15 cellular contexts compared by ENCODE assay signal in genomic region chr1:29166291-29166878, GRCh38. TPM values are rescaled to one million over a fixed set of nuclear protein-coding genes. Genes with fewer than 3 reads are reported as not detected.
DNase-seq lines count a peak whose midpoint lies in the region; ATAC-seq, FAIRE-seq and TF ChIP-seq lines count a peak whose summit lies in the region.
"Had no signal": no experiment of that assay in that cellular context is flagged by ENCODE, and none has a peak within 500 bp of the region (broad histone marks: within the 10 kb centered on the region; RNA-seq: fewer than 3 reads in every experiment).

No MANE protein-coding gene starts in this region.

- ATAC-seq in K562 (0 out of 3 replicates have a peak, but pooled peaks have one; percentile 4), HepG2 (peak; percentile 94), HG03097 (IDR thresholded peaks at IDR 0.05; ENCODE audit: low FRiP score, unreplicated experiment) (no peak)

- TF ChIP-seq CTCF in cardiac muscle cell (IDR thresholded peaks at IDR 0.05; ENCODE audit: low read depth, low read length) (no peak), left ventricle myocardium inferior (IDR thresholded peaks at IDR 0.05; ENCODE audit: borderline replicate concordance) (no peak), K562 (IDR thresholded peaks at IDR 0.05 in 2 of 3, conservative IDR thresholded peaks at IDR 0.05 in 1 of 3; ENCODE audit: insufficient read depth in 2 of 3, low read depth in 1 of 3, low read length in 3 of 3) (no peak), HepG2 (CRISPR knock-in tag; IDR thresholded peaks at IDR 0.05) (no peak)

- no peak for DNase-seq in cardiac muscle cell (ENCODE audit: low read depth in 1 of 2, low spot score in 1 of 2)
- no peak for DNase-seq in left ventricle myocardium inferior
- no peak for DNase-seq in K562 (ENCODE audit: extremely low read depth in 1 of 4, low spot score in 3 of 4)
- peak; percentile 49 for DNase-seq in HepG2 (ENCODE audit: low spot score)
- no peak for DNase-seq in NCI-H2029 treated with DMSO at 0.1 percent for 48 hours (lab: John Stamatoyannopoulos, UW)
- DNase-seq in AML-193 (lab: John Stamatoyannopoulos, UW) = no peak
- DNase-seq in SIG-M5 treated with dmso at 0.1 percent for 504 hours (lab: John Stamatoyannopoulos, UW; ENCODE audit: unreplicated experiment) = no peak
- DNase-seq: activated B cell treated with CpG ODN at 0.5 μM for 24 hours; activated naive CD4-positive, alpha-beta T cell; DMS79; esophagus squamous epithelium; islet precursor cell; NCI-H2081 had no signal

- H4K20me1 ChIP-seq in K562 (replicated peaks; ENCODE audit: control insufficient read depth, insufficient read depth, low read length) = peaks cover 36% of the 10 kb centered on the region
- H4K20me1 ChIP-seq in HepG2 (ENCODE audit: insufficient read depth, low read length) = peaks cover 46% of the 10 kb centered on the region

- FAIRE-seq in K562 (lab: Jason Lieb, UNC) (no peak), HepG2 (lab: Jason Lieb, UNC) (peak; percentile 74)

- H3K4me2 ChIP-seq in K562 (ENCODE audit: insufficient read depth, low read length) (no peak overlapping the region), HepG2 (ENCODE audit: low read depth, low read length) (peak overlapping the region; percentile 40)

- no peaks in the 10 kb centered on the region for H3K27me3 ChIP-seq in cardiac muscle cell
- H3K27me3 ChIP-seq in left ventricle myocardium inferior (ENCODE audit: low read depth) = no peaks in the 10 kb centered on the region
- no peaks in the 10 kb centered on the region for H3K27me3 ChIP-seq in K562 (ENCODE audit: control insufficient read depth in 2 of 2, insufficient read depth in 2 of 2, low read length in 2 of 2)
- H3K27me3 ChIP-seq in HepG2 (ENCODE audit: control insufficient read depth in 1 of 2, insufficient read depth in 2 of 2, low read length in 2 of 2) = no peaks in the 10 kb centered on the region
- H3K27me3 ChIP-seq: esophagus squamous epithelium had no signal

- no peak overlapping the region for H3K4me3 ChIP-seq in cardiac muscle cell
- no peak overlapping the region for H3K4me3 ChIP-seq in left ventricle myocardium inferior
- no peak overlapping the region for H3K4me3 ChIP-seq in K562
- no peak overlapping the region for H3K4me3 ChIP-seq in HepG2 (replicated peaks in 1 of 3; ENCODE audit: insufficient read depth in 1 of 3, low read depth in 2 of 3, low read length in 3 of 3)
- H3K4me3 ChIP-seq: esophagus squamous epithelium had no signal

- in situ Hi-C loops in K562 (cut with MboI) (no loop called here), HepG2 (cut with HindIII; ENCODE audit: extremely low pct_ligation_motif_present, low pct_unique_long_range_greater_than_20kb) (no loop called here)

- peaks cover 26% of the 10 kb centered on the region for H3K4me1 ChIP-seq in cardiac muscle cell (ENCODE audit: low read depth)
- peaks cover 83% of the 10 kb centered on the region for H3K4me1 ChIP-seq in left ventricle myocardium inferior
- peaks cover 0 to 4% of the 10 kb centered on the region in 2 experiments; a peak in 3 of 5 replicates for H3K4me1 ChIP-seq in K562 (replicated peaks in 1 of 2; ENCODE audit: control insufficient read depth in 2 of 2, insufficient read depth in 2 of 2, low read length in 2 of 2)
- H3K4me1 ChIP-seq in HepG2 (ENCODE audit: insufficient read depth, low read length) = peaks cover 52% of the 10 kb centered on the region

- no peaks in the 10 kb centered on the region for H3K9me1 ChIP-seq in K562 (ENCODE audit: control insufficient read depth, insufficient read depth, low read length)

- H3K9ac ChIP-seq in K562 (ENCODE audit: insufficient read depth in 1 of 2, low read depth in 2 of 2, low read length in 2 of 2) = no peak overlapping the region
- peak overlapping the region; percentile 21; the same call in 1 of the 2 replicates for H3K9ac ChIP-seq in HepG2 (ENCODE audit: insufficient read depth, low read depth, low read length)

- WGBS in K562 (ENCODE audit: insufficient coverage, low coverage, missing lambda C conversion rate) = 89% methylated on average over 9 of the region's 9 CpGs
- 35% methylated on average over 5 of the region's 9 CpGs for WGBS in HepG2 (ENCODE audit: low lambda C conversion rate)

- TF ChIP-seq RAD21 in K562 (CRISPR knock-in tag; conservative IDR thresholded peaks at IDR 0.05 in 1 of 2, IDR thresholded peaks at IDR 0.05 in 1 of 2) (no peak), HepG2 (CRISPR knock-in tag; IDR thresholded peaks at IDR 0.05) (no peak)

- H3K9me3 ChIP-seq in cardiac muscle cell (ENCODE audit: low read depth) (no peaks in the 10 kb centered on the region), left ventricle myocardium inferior (replicated peaks) (no peaks in the 10 kb centered on the region), K562 (replicated peaks; ENCODE audit: control insufficient read depth, insufficient read depth, low read depth, low read length) (no peaks in the 10 kb centered on the region), HepG2 (ENCODE audit: low read length) (no peaks in the 10 kb centered on the region)
- H3K9me3 ChIP-seq: esophagus squamous epithelium had no signal

- BruUV-seq in K562 (replicated peaks; lab: Mats Ljungman, UMichigan) (no TSS peak), HepG2 (replicated peaks; lab: Mats Ljungman, UMichigan) (no TSS peak)

- H3K79me2 ChIP-seq in K562 (ENCODE audit: control insufficient read depth, insufficient read depth, low read length) (peaks cover 99% of the 10 kb centered on the region), HepG2 (ENCODE audit: insufficient read depth, low read length) (peaks cover 94% of the 10 kb centered on the region)

- TF ChIP-seq POLR2A in K562 (conservative IDR thresholded peaks at IDR 0.05) (no peak), HepG2 (IDR thresholded peaks at IDR 0.05; ENCODE audit: insufficient read depth in 1 of 2, low read depth in 2 of 2, low read length in 2 of 2) (peak in 1 of 2 experiments; percentile 37; a peak in 1 of 4 replicates)

- CTCF ChIA-PET in K562 (lab: Yijun Ruan, JAX; ENCODE audit: low intra/inter-chr PET ratio) = no interaction called here
- CTCF ChIA-PET in HepG2 (lab: Yijun Ruan, JAX; ENCODE audit: low intra/inter-chr PET ratio, low total read pairs) = no interaction called here

- intact Hi-C loops in left ventricle myocardium inferior (cut with micrococcal nuclease) = no loop called here
- intact Hi-C loops in K562 (cut with micrococcal nuclease) = no loop called here
- intact Hi-C loops in HepG2 (cut with micrococcal nuclease; ENCODE audit: unreplicated experiment) = no loop called here

- TF ChIP-seq EP300 in K562 (IDR thresholded peaks at IDR 0.05; ENCODE audit: low read length) = no peak
- TF ChIP-seq EP300 in HepG2 (IDR thresholded peaks at IDR 0.05; ENCODE audit: low read depth in 2 of 2, low read length in 2 of 2) = no peak
- TF ChIP-seq EP300 in HepG2 (CRISPR knock-in tag; IDR thresholded peaks at IDR 0.05; ENCODE audit: borderline replicate concordance) = no peak

- H2AFZ ChIP-seq in K562 (ENCODE audit: low read depth, low read length) (no peak overlapping the region), HepG2 (ENCODE audit: low read length) (no peak overlapping the region)

- peak overlapping the region; percentile 43 for H3K27ac ChIP-seq in cardiac muscle cell
- H3K27ac ChIP-seq in left ventricle myocardium inferior (replicated peaks) = no peak overlapping the region
- no peak overlapping the region for H3K27ac ChIP-seq in K562 (ENCODE audit: extremely low read depth, low read depth, low read length)
- peak overlapping the region; percentile 69 for H3K27ac ChIP-seq in HepG2 (ENCODE audit: extremely low read length, insufficient read depth, low read length)
- H3K27ac ChIP-seq: esophagus squamous epithelium had no signal

- POLR2A ChIA-PET in K562 (lab: Yijun Ruan, JAX) (interaction anchor here (1.0 to 14.0 kb wide), 6 partner anchors 9 to 49 kb away, joined by 3 to 129 read pairs (median 4); partner anchors contain the start of gene SRSF4), HepG2 (lab: Yijun Ruan, JAX) (interaction anchor here (1.7 to 1.9 kb wide), 2 partner anchors 11 to 15 kb away, joined by 3 to 13 read pairs; partner anchors contain the start of gene SRSF4)

- H3K36me3 ChIP-seq in cardiac muscle cell = peaks cover 23% of the 10 kb centered on the region
- H3K36me3 ChIP-seq in left ventricle myocardium inferior = peaks cover 32% of the 10 kb centered on the region
- peaks cover 98% of the 10 kb centered on the region for H3K36me3 ChIP-seq in K562 (ENCODE audit: control insufficient read depth, insufficient read depth, low read length)
- peaks cover 16 to 72% of the 10 kb centered on the region in 2 experiments for H3K36me3 ChIP-seq in HepG2 (replicated peaks in 1 of 2; ENCODE audit: control insufficient read depth in 1 of 2, insufficient read depth in 2 of 2, low read length in 2 of 2)

RNA-seq across cellular contexts. Expression of gene SRSF4, which starts 15.3 kb away (rescaled TPM):
- total RNA-seq in cardiac muscle cell (46.4 and 92.6 TPM in 2 replicates), left ventricle myocardium inferior (51.1 TPM), K562 (2014; rRNA removed) (75.6 and 77.7 TPM in 2 replicates), K562 (2014; rRNA removed; fragmentation: Illumina TruSeq; extraction: Trizol) (68.4 and 70.8 TPM in 2 replicates), K562 (2015; rRNA removed; fragmentation: Illumina TruSeq; extraction: Trizol) (84.2 and 91.4 TPM in 2 replicates), K562 (2021) (93.1 and 93.2 TPM in 2 replicates), HepG2 (2016; rRNA removed; fragmentation: Illumina TruSeq; extraction: Trizol) (43.3 and 50.9 TPM in 2 replicates)
- polyA plus RNA-seq in cardiac muscle cell (72.3 and 113 TPM in 2 replicates), K562 (2011; rRNA removed) (69.6 and 82.0 TPM in 2 replicates), K562 (2014; fragmentation: Illumina TruSeq; extraction: Trizol) (116 and 132 TPM in 2 replicates), K562 (2014; fragmentation: Nextera tagmentation; extraction: Ambion mirVana) (10 to 100 TPM; 15.9 to 18.4 TPM), K562 (2014; rRNA removed) (119 and 128 TPM in 2 replicates), HepG2 (2011; rRNA removed) (37.7 and 39.5 TPM in 2 replicates)
- total RNA-seq in K562 (2011; cell fraction: chromatin; rRNA removed; ENCODE audit: low replicate concordance) = 110 and 300 TPM in 2 replicates
- 71.2 and 83.3 TPM in 2 replicates for total RNA-seq in K562 (2011; cell fraction: nucleolus; rRNA removed)
- total RNA-seq in K562 (2011; cell fraction: nucleoplasm; rRNA removed) = 149 and 200 TPM in 2 replicates
- 37.1 and 75.0 TPM in 2 replicates for polyA plus RNA-seq in K562 (2011; cell fraction: cytosol; rRNA removed)
- polyA plus RNA-seq in K562 (2011; cell fraction: nucleus; rRNA removed) = 90.7 and 117 TPM in 2 replicates
- polyA plus RNA-seq in K562 (2012) = 67.1 and 100 TPM in 2 replicates
- polyA minus RNA-seq in K562 (2011; rRNA and poly(A)+ RNA removed) = 82.9 and 102 TPM in 2 replicates
- polyA minus RNA-seq in K562 (2011; cell fraction: cytosol; rRNA and poly(A)+ RNA removed) = 30.6 and 39.6 TPM in 2 replicates
- 32.4 and 56.8 TPM in 2 replicates for polyA minus RNA-seq in K562 (2011; cell fraction: nucleus; rRNA and poly(A)+ RNA removed)
- total RNA-seq in HepG2 (2016; cell fraction: cytosol; rRNA removed; fragmentation: Illumina TruSeq; extraction: Trizol; ENCODE audit: low read depth) = 16.9 and 18.2 TPM in 2 replicates
- 37.8 and 52.5 TPM in 2 replicates for total RNA-seq in HepG2 (2016; cell fraction: insoluble cytoplasmic fraction; rRNA removed; fragmentation: Illumina TruSeq; extraction: Trizol)
- 21.7 and 23.1 TPM in 2 replicates for total RNA-seq in HepG2 (2016; cell fraction: membrane; rRNA removed; fragmentation: Illumina TruSeq; extraction: Trizol)
- 41.4 and 44.1 TPM in 2 replicates for total RNA-seq in HepG2 (2016; cell fraction: nucleus; rRNA removed; fragmentation: Illumina TruSeq; extraction: Trizol)
- polyA plus RNA-seq in HepG2 (2011; cell fraction: cytosol; rRNA removed) = 28.7 and 37.6 TPM in 2 replicates
- 63.6 and 88.4 TPM in 2 replicates for polyA plus RNA-seq in HepG2 (2011; cell fraction: nucleus; rRNA removed)
- 47.7 and 72.7 TPM in 2 replicates for polyA plus RNA-seq in HepG2 (2012)
- polyA plus RNA-seq in HepG2 (2016; cell fraction: cytosol; fragmentation: Illumina TruSeq; extraction: Trizol; ENCODE audit: low read depth) = 5.4 and 6.5 TPM in 2 replicates
- 69.2 and 77.8 TPM in 2 replicates for polyA plus RNA-seq in HepG2 (2016; cell fraction: insoluble cytoplasmic fraction; fragmentation: Illumina TruSeq; extraction: Trizol; ENCODE audit: low read depth)
- polyA plus RNA-seq in HepG2 (2016; cell fraction: membrane; fragmentation: Illumina TruSeq; extraction: Trizol; ENCODE audit: low read depth) = 13.8 and 15.1 TPM in 2 replicates
- polyA plus RNA-seq in HepG2 (2016; cell fraction: nucleus; fragmentation: Illumina TruSeq; extraction: Trizol; ENCODE audit: insufficient read depth, low read depth) = 159 and 173 TPM in 2 replicates
- polyA minus RNA-seq in HepG2 (2011; rRNA and poly(A)+ RNA removed; ENCODE audit: low replicate concordance) = 13.5 and 27.4 TPM in 2 replicates
- 14.2 and 17.5 TPM in 2 replicates for polyA minus RNA-seq in HepG2 (2011; cell fraction: cytosol; rRNA and poly(A)+ RNA removed)
- 56.5 and 56.9 TPM in 2 replicates for polyA minus RNA-seq in HepG2 (2011; cell fraction: nucleus; rRNA and poly(A)+ RNA removed)

RNA-seq across cellular contexts. Expression of gene TMEM200B, which starts 42.7 kb away (rescaled TPM):
- 17.6 and 37.6 TPM in 2 replicates for total RNA-seq in cardiac muscle cell
- 18.7 and 33.0 TPM in 2 replicates for polyA plus RNA-seq in cardiac muscle cell
- total RNA-seq in left ventricle myocardium inferior = 1.6 TPM
- 0.58 and 0.62 TPM in 2 replicates for total RNA-seq in K562 (2011; cell fraction: chromatin; rRNA removed; ENCODE audit: low replicate concordance)
- 0.26 and 0.33 TPM in 2 replicates for total RNA-seq in K562 (2011; cell fraction: nucleolus; rRNA removed)
- 0.59 and 0.61 TPM in 2 replicates for total RNA-seq in K562 (2011; cell fraction: nucleoplasm; rRNA removed)
- total RNA-seq in K562 (2014; rRNA removed) = not detected in 2 replicates
- total RNA-seq in K562 (2014; rRNA removed; fragmentation: Illumina TruSeq; extraction: Trizol) = 0.04 TPM in 1 of 2 replicates, not detected in the other
- 0.11 TPM in 1 of 2 replicates, not detected in the other for total RNA-seq in K562 (2015; rRNA removed; fragmentation: Illumina TruSeq; extraction: Trizol)
- total RNA-seq in K562 (2021) = 0.11 and 0.13 TPM in 2 replicates
- polyA plus RNA-seq in K562 (2011; rRNA removed) = 0.07 and 0.08 TPM in 2 replicates
- 0.04 and 0.09 TPM in 2 replicates for polyA plus RNA-seq in K562 (2011; cell fraction: cytosol; rRNA removed)
- polyA plus RNA-seq in K562 (2011; cell fraction: nucleus; rRNA removed) = 0.47 and 0.80 TPM in 2 replicates
- 0.10 and 0.13 TPM in 2 replicates for polyA plus RNA-seq in K562 (2012)
- polyA plus RNA-seq in K562 (2014; fragmentation: Illumina TruSeq; extraction: Trizol) = 0.06 and 0.10 TPM in 2 replicates
- under 1 TPM; 0.30 to 0.35 TPM for polyA plus RNA-seq in K562 (2014; fragmentation: Nextera tagmentation; extraction: Ambion mirVana)
- 0.09 and 0.13 TPM in 2 replicates for polyA plus RNA-seq in K562 (2014; rRNA removed)
- 0.18 and 0.24 TPM in 2 replicates for polyA minus RNA-seq in K562 (2011; rRNA and poly(A)+ RNA removed)
- polyA minus RNA-seq in K562 (2011; cell fraction: cytosol; rRNA and poly(A)+ RNA removed) = not detected in 2 replicates
- polyA minus RNA-seq in K562 (2011; cell fraction: nucleus; rRNA and poly(A)+ RNA removed) = 0.11 and 0.13 TPM in 2 replicates
- 0.72 and 1.1 TPM in 2 replicates for total RNA-seq in HepG2 (2016; rRNA removed; fragmentation: Illumina TruSeq; extraction: Trizol)
- total RNA-seq in HepG2 (2016; cell fraction: cytosol; rRNA removed; fragmentation: Illumina TruSeq; extraction: Trizol; ENCODE audit: low read depth) = 0.18 and 0.20 TPM in 2 replicates
- total RNA-seq in HepG2 (2016; cell fraction: insoluble cytoplasmic fraction; rRNA removed; fragmentation: Illumina TruSeq; extraction: Trizol) = 0.48 and 1.0 TPM in 2 replicates
- 0.59 and 0.96 TPM in 2 replicates for total RNA-seq in HepG2 (2016; cell fraction: membrane; rRNA removed; fragmentation: Illumina TruSeq; extraction: Trizol)
- 0.66 and 1.2 TPM in 2 replicates for total RNA-seq in HepG2 (2016; cell fraction: nucleus; rRNA removed; fragmentation: Illumina TruSeq; extraction: Trizol)
- 1.1 and 1.4 TPM in 2 replicates for polyA plus RNA-seq in HepG2 (2011; rRNA removed)
- 0.88 and 1.1 TPM in 2 replicates for polyA plus RNA-seq in HepG2 (2011; cell fraction: cytosol; rRNA removed)
- 1.6 and 1.7 TPM in 2 replicates for polyA plus RNA-seq in HepG2 (2011; cell fraction: nucleus; rRNA removed)
- 0.44 and 1.1 TPM in 2 replicates for polyA plus RNA-seq in HepG2 (2012)
- 0.28 and 0.41 TPM in 2 replicates for polyA plus RNA-seq in HepG2 (2016; cell fraction: cytosol; fragmentation: Illumina TruSeq; extraction: Trizol; ENCODE audit: low read depth)
- 0.66 and 0.93 TPM in 2 replicates for polyA plus RNA-seq in HepG2 (2016; cell fraction: insoluble cytoplasmic fraction; fragmentation: Illumina TruSeq; extraction: Trizol; ENCODE audit: low read depth)
- 0.68 and 0.86 TPM in 2 replicates for polyA plus RNA-seq in HepG2 (2016; cell fraction: membrane; fragmentation: Illumina TruSeq; extraction: Trizol; ENCODE audit: low read depth)
- polyA plus RNA-seq in HepG2 (2016; cell fraction: nucleus; fragmentation: Illumina TruSeq; extraction: Trizol; ENCODE audit: insufficient read depth, low read depth) = 1.7 and 2.1 TPM in 2 replicates
- polyA minus RNA-seq in HepG2 (2011; rRNA and poly(A)+ RNA removed; ENCODE audit: low replicate concordance) = 0.12 and 1.2 TPM in 2 replicates
- polyA minus RNA-seq in HepG2 (2011; cell fraction: cytosol; rRNA and poly(A)+ RNA removed) = 0.40 and 0.53 TPM in 2 replicates
- polyA minus RNA-seq in HepG2 (2011; cell fraction: nucleus; rRNA and poly(A)+ RNA removed) = 0.39 and 0.75 TPM in 2 replicates
- total RNA-seq: activated B cell treated with CpG ODN at 0.5 μM for 24 hours, SK-MEL-5 had no signal

Comparison
In these comparisons a context has a peak if more than half of its experiments do, and no peak if none do; other contexts are left out.
1. H3K27ac ChIP-seq: peak in cardiac muscle cell (single experiment) and HepG2 (single experiment); none in left ventricle myocardium inferior (single experiment) and K562 (single experiment).